Comparison of ENCODE assay signal across 13 cellular contexts in genomic region chr6:35474129-35474977, GRCh38. TPM values are rescaled to one million over a fixed set of nuclear protein-coding genes. Genes with fewer than 3 reads are reported as not detected.
A peak's percentile ranks its signal among the peaks of the same experiment; 100 is the strongest.
DNase-seq lines count a peak whose midpoint lies in the region; ATAC-seq and TF ChIP-seq lines count a peak whose summit lies in the region.
"Had no signal": no experiment of that assay in that cellular context is flagged by ENCODE, and none has a peak within 500 bp of the region (broad histone marks: within the 10 kb centered on the region; RNA-seq: fewer than 3 reads in every experiment).

No MANE protein-coding gene starts in this region.

- TF ChIP-seq POLR2A in GM18526 (IDR thresholded peaks at IDR 0.05; ENCODE audit: extremely low read depth, insufficient read length), result peak; percentile 16

- H3K4me2 ChIP-seq in DND-41 (ENCODE audit: insufficient read depth, low read length), result no peak overlapping the region

- no peak overlapping the region for H3K9ac ChIP-seq in DND-41 (ENCODE audit: low read depth, low read length)

- H3K9me3 ChIP-seq in DND-41 (ENCODE audit: insufficient read depth, low read length, severe bottlenecking) (no peaks in the 10 kb centered on the region), WERI-Rb-1 (ENCODE audit: severe bottlenecking) (no peaks in the 10 kb centered on the region)
- H3K9me3 ChIP-seq: prostate gland, SJCRH30 had no signal

- H3K27ac ChIP-seq in DND-41 (ENCODE audit: low read length) (no peak overlapping the region), WERI-Rb-1 (peak overlapping the region; percentile 35)
- H3K27ac ChIP-seq: HL-60, prostate gland, SJCRH30 had no signal

- ATAC-seq in DND-41 (ENCODE audit: insufficient read depth, low read depth), result peak; percentile 35
- peak; percentile 3 for ATAC-seq in left lobe of liver
- no peak for ATAC-seq in HG03354 (IDR thresholded peaks at IDR 0.05; ENCODE audit: poor library complexity, severe bottlenecking, unreplicated experiment)
- ATAC-seq in HG03432 (IDR thresholded peaks at IDR 0.05; ENCODE audit: unreplicated experiment), result no peak

- no peaks in the 10 kb centered on the region for H3K27me3 ChIP-seq in DND-41 (ENCODE audit: insufficient read depth, low read length, poor library complexity)
- H3K27me3 ChIP-seq in WERI-Rb-1 (ENCODE audit: insufficient read depth, low read depth, severe bottlenecking), result no peaks in the 10 kb centered on the region
- H3K27me3 ChIP-seq: SJCRH30 had no signal

- DNase-seq in DND-41, result peak; percentile 23
- DNase-seq in WERI-Rb-1, result no peak
- no peak for DNase-seq in left lobe of liver (ENCODE audit: low spot score)
- no peak for DNase-seq in cerebellar nuclear complex (lab: John Stamatoyannopoulos, UW)
- no peak for DNase-seq in COR-L47 (lab: John Stamatoyannopoulos, UW)
- DNase-seq: NCI-H1694, SJCRH30 had no signal

- peaks cover 41% of the 10 kb centered on the region for H4K20me1 ChIP-seq in DND-41 (ENCODE audit: insufficient read depth, low read length)

- no peak overlapping the region for H2AFZ ChIP-seq in DND-41 (ENCODE audit: low read depth, low read length)

- peaks cover 18% of the 10 kb centered on the region for H3K79me2 ChIP-seq in DND-41 (ENCODE audit: insufficient read depth, low read length)

- peaks cover 36% of the 10 kb centered on the region for H3K36me3 ChIP-seq in DND-41 (ENCODE audit: insufficient read depth, low read length)
- peaks cover 89% of the 10 kb centered on the region for H3K36me3 ChIP-seq in WERI-Rb-1

- peaks cover 20% of the 10 kb centered on the region for H3K4me1 ChIP-seq in DND-41 (ENCODE audit: insufficient read depth, low read length)
- H3K4me1 ChIP-seq: prostate gland had no signal

- TF ChIP-seq CTCF in DND-41 (IDR thresholded peaks at IDR 0.05; ENCODE audit: borderline replicate concordance, extremely low read depth, low read length, poor library complexity, severe bottlenecking) (no peak), WERI-Rb-1 (IDR thresholded peaks at IDR 0.05; ENCODE audit: low read depth, low read length) (no peak)

- H3K4me3 ChIP-seq in DND-41 (ENCODE audit: low read depth in 1 of 2, low read length in 2 of 2) (no peak overlapping the region), WERI-Rb-1 (ENCODE audit: low read depth, low read length) (no peak overlapping the region)
- H3K4me3 ChIP-seq: prostate gland, SJCRH30 had no signal

RNA-seq across cellular contexts. Expression of gene RPL10A, which starts 6.2 kb away (rescaled TPM):
- 411 TPM for total RNA-seq in left lobe of liver

RNA-seq across cellular contexts. Expression of gene FANCE, which starts 22.2 kb away (rescaled TPM):
- 1.1 TPM for total RNA-seq in left lobe of liver

RNA-seq across cellular contexts. Expression of gene TEAD3, which starts 22.5 kb away (rescaled TPM):
- total RNA-seq in left lobe of liver, result 6.3 TPM

RNA-seq across cellular contexts. Expression of gene TULP1, which starts 38.3 kb away (rescaled TPM):
- not detected for total RNA-seq in left lobe of liver
- total RNA-seq: frontal cortex, SJCRH30 had no signal

Comparison
In these comparisons a context has a peak if more than half of its experiments do, and no peak if none do; other contexts are left out.
1. ATAC-seq: peak in DND-41 (single experiment) and left lobe of liver (single experiment); none in HG03354 (single experiment) and HG03432 (single experiment).